Comparison of ENCODE assay signal across 7 cellular contexts in genomic region chr9:122091682-122092592, GRCh38. TPM values are rescaled to one million over a fixed set of nuclear protein-coding genes. Genes with fewer than 3 reads are reported as not detected.
A peak's percentile ranks its signal among the peaks of the same experiment; 100 is the strongest.
DNase-seq lines count a peak whose midpoint lies in the region; ATAC-seq and TF ChIP-seq lines count a peak whose summit lies in the region.

No MANE protein-coding gene starts in this region.

- H3K4me3 ChIP-seq in HFF-Myc (replicated peaks; ENCODE audit: low read depth, low read length) (peak overlapping the region; percentile 86), right cardiac atrium (ENCODE audit: low read length) (peak overlapping the region; percentile 70)

- H3K9me3 ChIP-seq in right cardiac atrium (ENCODE audit: control insufficient read depth, low read length): no peaks in the 10 kb centered on the region

- H3K4me1 ChIP-seq in right cardiac atrium (ENCODE audit: control insufficient read depth, insufficient read depth, low read length): peaks cover 17% of the 10 kb centered on the region

- DNase-seq in HFF-Myc (ENCODE audit: extremely low read depth, low read depth): no peak
- no peak for DNase-seq in right cardiac atrium
- peak; percentile 30 for DNase-seq in stimulated activated CD8-positive, alpha-beta memory T cell treated with anti-CD3 and anti-CD28 coated beads, Interleukin-4, amount 100 ng/mL, for 48 hours
- DNase-seq in Kasumi-1 (lab: John Stamatoyannopoulos, UW): no peak
- DNase-seq in inferior parietal cortex (ENCODE audit: extremely low spot score): no peak

- intact Hi-C loops in right cardiac atrium (cut with DNase I): loop anchor here in 2 of 4 donors (10.0 kb wide), 3 partner anchors 263 to 733 kb away; partner anchors contain the start of genes OR1K1 (in 1 of the 2) and PDCL (in 1 of the 2)

- WGBS in right cardiac atrium: 48% methylated on average over 11 of the region's 11 CpGs

- H3K27ac ChIP-seq in VCaP (peak overlapping the region; percentile 78), right cardiac atrium (ENCODE audit: low read length) (no peak overlapping the region)

- ATAC-seq in right cardiac atrium: no peak
- no peak for ATAC-seq in HG02981 (IDR thresholded peaks at IDR 0.05; ENCODE audit: unreplicated experiment)

- no peaks in the 10 kb centered on the region for H3K27me3 ChIP-seq in right cardiac atrium (ENCODE audit: control insufficient read depth, insufficient read depth)

- no peak for TF ChIP-seq CTCF in HFF-Myc (IDR thresholded peaks at IDR 0.05; ENCODE audit: low read depth, low read length, missing control alignments)
- no peak for TF ChIP-seq CTCF in VCaP (conservative IDR thresholded peaks at IDR 0.05)

RNA-seq across cellular contexts. Expression of gene TTLL11, which starts 1.2 kb away (rescaled TPM):
- total RNA-seq in right cardiac atrium: 1 to 10 TPM; 3.5 to 8.6 (median 5.8) TPM
- 3.4 TPM for polyA plus RNA-seq in right cardiac atrium
